In the genomic region with DNA sequence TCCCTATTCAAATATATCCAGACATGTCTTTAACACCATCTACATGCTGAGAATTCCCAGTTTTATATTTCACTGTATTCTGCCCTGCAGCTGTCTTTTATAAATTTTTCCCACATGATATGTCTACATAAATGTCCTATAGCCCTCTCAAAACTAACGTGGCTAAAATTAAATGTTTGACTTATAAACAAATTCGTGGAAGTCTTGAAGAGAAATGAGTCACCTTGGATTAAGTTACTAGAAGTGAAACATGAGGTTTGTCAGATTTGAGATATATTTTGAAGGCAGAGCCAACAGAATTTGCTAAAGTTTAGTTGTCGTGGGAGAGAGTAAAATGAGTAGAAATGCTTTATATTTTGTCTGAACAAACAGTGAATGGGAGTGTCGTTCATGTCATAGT, we compare ENCODE assay signal across 29 cellular contexts.
"Had no signal": no experiment of that assay in that cellular context is flagged by ENCODE, and none has a peak within 500 bp of the region (broad histone marks: within the 10 kb centered on the region; RNA-seq: fewer than 3 reads in every experiment).

No MANE protein-coding gene starts in this region.

- H3K27ac ChIP-seq: body of pancreas, SK-N-MC, VCaP had no signal

- H3K4me3 Mint-ChIP-seq: activated CD8-positive, alpha-beta T cell treated with anti-CD3 and anti-CD28 coated beads, Interleukin-2, amount 10 ng/mL, durations not matched to agents 7 days and 5 days; activated naive CD4-positive, alpha-beta T cell treated with anti-CD3 and anti-CD28 coated beads, Interleukin-2, amount 50 U/mL, for 24 hours; activated T-helper 1 cell treated with anti-CD3 and anti-CD28 coated beads, Interleukin-12 subunit alpha, Interleukin-12 subunit beta, Interleukin-2, Interleukin-4 antibody, amounts not matched to agents 30 ng/mL and 10 ng/mL and 1 ng/mL, durations not matched to agents 14 hours and 24 hours and 36 hours; central memory CD8-positive, alpha-beta T cell; IgD-negative memory B cell; T-cell had no signal

- H3K9me3 Mint-ChIP-seq: activated T-helper 1 cell treated with anti-CD3 and anti-CD28 coated beads, Interleukin-12 subunit alpha, Interleukin-12 subunit beta, Interleukin-2, Interleukin-4 antibody, amounts not matched to agents 30 ng/mL and 10 ng/mL and 1 ng/mL, durations not matched to agents 14 hours and 24 hours and 36 hours had no signal

- H3K4me1 Mint-ChIP-seq: activated naive CD4-positive, alpha-beta T cell treated with anti-CD3 and anti-CD28 coated beads, Interleukin-2, amount 50 U/mL, for 24 hours; central memory CD8-positive, alpha-beta T cell; IgD-negative memory B cell; T-cell had no signal

- H3K4me1 ChIP-seq: body of pancreas had no signal

- H3K9me3 ChIP-seq: body of pancreas, MG63 had no signal

- H3K36me3 Mint-ChIP-seq: activated naive CD4-positive, alpha-beta T cell treated with anti-CD3 and anti-CD28 coated beads, Interleukin-2, amount 50 U/mL, for 24 hours; T-cell had no signal

- H3K4me3 ChIP-seq: body of pancreas, MG63, SK-N-MC had no signal

- H3K27me3 ChIP-seq: body of pancreas, MG63 had no signal

- H3K36me3 ChIP-seq: MG63 had no signal

- DNase-seq: activated CD4-positive, alpha-beta T cell treated with anti-CD3 and anti-CD28 coated beads for 48 hours; activated CD4-positive, alpha-beta T cell treated with anti-CD3 and anti-CD28 coated beads, Interleukin-2, amount 50 U/mL, for 4 hours; activated CD8-positive, alpha-beta memory T cell treated with anti-CD3 and anti-CD28 coated beads, Interleukin-2, amount 50 U/mL, for 48 hours; activated CD8-positive, alpha-beta T cell treated with anti-CD3 and anti-CD28 coated beads, Interleukin-2, amount 10 ng/mL, durations not matched to agents 7 days and 5 days; activated effector memory CD4-positive, alpha-beta T cell treated with Interleukin-2 at 50 U/mL for 16 hours; activated naive CD4-positive, alpha-beta T cell; activated T-cell treated with anti-CD3 and anti-CD28 coated beads, Interleukin-2, amount 50 U/mL, for 1 hour; aorta; body of pancreas; KG1; MG63; MV-4-11; NCI-H1092 treated with DMSO at 0.1 percent for 48 hours; NCI-H1417 treated with DMSO at 0.1 percent for 48 hours; NCI-H1694 treated with DMSO at 0.1 percent for 48 hours; NCI-H2081; NCI-H510A treated with DMSO at 0.1 percent for 48 hours; NCI-H69; NK-92 treated with Interleukin-12 subunit alpha and Interleukin-12 subunit beta, amount 100 ng/mL, for 24 hours; RPMI8226; T-cell; T-helper 2 cell; T1000 had no signal

- H3K27me3 Mint-ChIP-seq: activated naive CD4-positive, alpha-beta T cell treated with anti-CD3 and anti-CD28 coated beads, Interleukin-2, amount 50 U/mL, for 24 hours; central memory CD8-positive, alpha-beta T cell; IgD-negative memory B cell; T-cell had no signal

- H3K27ac Mint-ChIP-seq: activated CD8-positive, alpha-beta T cell treated with anti-CD3 and anti-CD28 coated beads, Interleukin-2, amount 10 ng/mL, durations not matched to agents 7 days and 5 days; activated naive CD4-positive, alpha-beta T cell treated with anti-CD3 and anti-CD28 coated beads, Interleukin-2, amount 50 U/mL, for 24 hours; activated T-helper 1 cell treated with anti-CD3 and anti-CD28 coated beads, Interleukin-12 subunit alpha, Interleukin-12 subunit beta, Interleukin-2, Interleukin-4 antibody, amounts not matched to agents 30 ng/mL and 10 ng/mL and 1 ng/mL, durations not matched to agents 14 hours and 24 hours and 36 hours; T-cell had no signal
